9 cellular contexts compared by ENCODE assay signal in genomic region chr12:66776974-66777373, GRCh38.
DNase-seq lines count a peak whose midpoint lies in the region; ATAC-seq, FAIRE-seq and TF ChIP-seq lines count a peak whose summit lies in the region.
"Had no signal": no experiment of that assay in that cellular context is flagged by ENCODE, and none has a peak within 500 bp of the region (broad histone marks: within the 10 kb centered on the region; RNA-seq: fewer than 3 reads in every experiment).

No MANE protein-coding gene starts in this region.

- no TSS peak for BruUV-seq in HepG2 (replicated peaks; lab: Mats Ljungman, UMichigan)

- DNase-seq in right lobe of liver (no peak), HepG2 (ENCODE audit: low spot score) (no peak), aorta (no peak), posterior vena cava (ENCODE audit: low spot score) (no peak), adrenal gland (no peak), Ammon's horn (ENCODE audit: low spot score) (no peak)
- DNase-seq in activated naive CD4-positive, alpha-beta T cell treated with anti-CD3 and anti-CD28 coated beads, Interleukin-2, amount 50 U/mL, for 72 hours (ENCODE audit: low spot score in 2 of 2) = peak in 1 of 2 donors; percentile 57

- H3K9me3 ChIP-seq in right lobe of liver = no peaks in the 10 kb centered on the region
- H3K9me3 ChIP-seq in HepG2 (ENCODE audit: low read length) = no peaks in the 10 kb centered on the region
- H3K9me3 ChIP-seq in aorta (ENCODE audit: control insufficient read depth, low read length) = peaks cover 1% of the 10 kb centered on the region
- no peaks in the 10 kb centered on the region for H3K9me3 ChIP-seq in adrenal gland (replicated peaks in 1 of 3)

- no peak for FAIRE-seq in HepG2 (lab: Jason Lieb, UNC)
- FAIRE-seq: K562 had no signal

- H3K27ac ChIP-seq in right lobe of liver = no peak overlapping the region
- no peak overlapping the region for H3K27ac ChIP-seq in HepG2 (ENCODE audit: extremely low read length, insufficient read depth, low read length)
- H3K27ac ChIP-seq in aorta (ENCODE audit: low read depth in 1 of 2, low read length in 2 of 2) = no peak overlapping the region
- no peak overlapping the region for H3K27ac ChIP-seq in adrenal gland

- H3K27me3 ChIP-seq in right lobe of liver = no peaks in the 10 kb centered on the region
- H3K27me3 ChIP-seq in HepG2 (ENCODE audit: control insufficient read depth in 1 of 2, insufficient read depth in 2 of 2, low read length in 2 of 2) = no peaks in the 10 kb centered on the region
- no peaks in the 10 kb centered on the region for H3K27me3 ChIP-seq in aorta (ENCODE audit: control insufficient read depth in 1 of 2, insufficient read depth in 2 of 2, low read length in 1 of 2)
- H3K27me3 ChIP-seq in adrenal gland = no peaks in the 10 kb centered on the region

- no peak for TF ChIP-seq RAD21 in HepG2 (CRISPR knock-in tag; IDR thresholded peaks at IDR 0.05)

- TF ChIP-seq POLR2A in right lobe of liver (IDR thresholded peaks at IDR 0.05) = no peak
- TF ChIP-seq POLR2A in HepG2 (IDR thresholded peaks at IDR 0.05; ENCODE audit: insufficient read depth in 1 of 2, low read depth in 2 of 2, low read length in 2 of 2) = no peak
- TF ChIP-seq POLR2A in adrenal gland (IDR thresholded peaks at IDR 0.05) = no peak

- no peak overlapping the region for H3K27ac Mint-ChIP-seq in activated naive CD4-positive, alpha-beta T cell treated with anti-CD3 and anti-CD28 coated beads, Interleukin-2, amount 50 U/mL, for 72 hours

- H3K9ac ChIP-seq in HepG2 (ENCODE audit: insufficient read depth, low read depth, low read length) = no peak overlapping the region

- ATAC-seq in right lobe of liver = peak in 3 of 4 donors; percentile 52 to 63 (median 63)
- no peak for ATAC-seq in HepG2
- ATAC-seq in HG03342 (IDR thresholded peaks at IDR 0.05; ENCODE audit: unreplicated experiment) = peak; percentile 88
- ATAC-seq in activated naive CD4-positive, alpha-beta T cell treated with anti-CD3 and anti-CD28 coated beads, Interleukin-2, amount 50 U/mL, for 72 hours = peak; percentile 98 to 100
- ATAC-seq in aorta (ENCODE audit: low FRiP score) = peak; percentile 29
- ATAC-seq: K562 had no signal

- intact Hi-C loops in right lobe of liver (cut with DNase I) (no loop called here), HepG2 (cut with micrococcal nuclease; ENCODE audit: unreplicated experiment) (no loop called here), aorta (cut with DNase I) (no loop called here), posterior vena cava (cut with DNase I) (no loop called here), adrenal gland (cut with DNase I) (no loop called here)

- in situ Hi-C loops in HepG2 (cut with HindIII; ENCODE audit: extremely low pct_ligation_motif_present, low pct_unique_long_range_greater_than_20kb) = no loop called here

- H3K36me3 ChIP-seq in right lobe of liver (no peaks in the 10 kb centered on the region), HepG2 (replicated peaks in 1 of 2; ENCODE audit: control insufficient read depth in 1 of 2, insufficient read depth in 2 of 2, low read length in 2 of 2) (no peaks in the 10 kb centered on the region), aorta (ENCODE audit: control insufficient read depth in 1 of 2, insufficient read depth in 2 of 2, low read length in 1 of 2) (no peaks in the 10 kb centered on the region), adrenal gland (replicated peaks in 1 of 2) (no peaks in the 10 kb centered on the region)

- H3K4me3 ChIP-seq in right lobe of liver = no peak overlapping the region
- no peak overlapping the region for H3K4me3 ChIP-seq in HepG2 (replicated peaks in 1 of 3; ENCODE audit: insufficient read depth in 1 of 3, low read depth in 2 of 3, low read length in 3 of 3)
- no peak overlapping the region for H3K4me3 ChIP-seq in aorta (ENCODE audit: low read length in 2 of 2)
- no peak overlapping the region for H3K4me3 ChIP-seq in adrenal gland
- H3K4me3 ChIP-seq: K562 had no signal

- H3K79me2 ChIP-seq in HepG2 (ENCODE audit: insufficient read depth, low read length) = no peaks in the 10 kb centered on the region

- POLR2A ChIA-PET in HepG2 (lab: Yijun Ruan, JAX) = no interaction called here

- H4K20me1 ChIP-seq in HepG2 (ENCODE audit: insufficient read depth, low read length) = no peaks in the 10 kb centered on the region

- CTCF ChIA-PET in HepG2 (lab: Yijun Ruan, JAX; ENCODE audit: low intra/inter-chr PET ratio, low total read pairs) = no interaction called here

- H3K36me3 Mint-ChIP-seq in activated naive CD4-positive, alpha-beta T cell treated with anti-CD3 and anti-CD28 coated beads, Interleukin-2, amount 50 U/mL, for 72 hours = no peaks in the 10 kb centered on the region

- H2AFZ ChIP-seq in HepG2 (ENCODE audit: low read length) = no peak overlapping the region

- TF ChIP-seq CTCF in right lobe of liver (IDR thresholded peaks at IDR 0.05) (no peak), HepG2 (CRISPR knock-in tag; IDR thresholded peaks at IDR 0.05) (no peak), adrenal gland (IDR thresholded peaks at IDR 0.05) (no peak)

- TF ChIP-seq EP300 in HepG2 (IDR thresholded peaks at IDR 0.05; ENCODE audit: low read depth in 2 of 2, low read length in 2 of 2) (no peak), HepG2 (CRISPR knock-in tag; IDR thresholded peaks at IDR 0.05; ENCODE audit: borderline replicate concordance) (no peak)

- H3K9me3 Mint-ChIP-seq in activated naive CD4-positive, alpha-beta T cell treated with anti-CD3 and anti-CD28 coated beads, Interleukin-2, amount 50 U/mL, for 72 hours = peaks cover 0 to 5% of the 10 kb centered on the region in 2 donors

- H3K4me2 ChIP-seq in HepG2 (ENCODE audit: low read depth, low read length) = no peak overlapping the region

- 44% methylated on average over 2 of the region's 2 CpGs for WGBS in right lobe of liver (ENCODE audit: insufficient coverage, low coverage, low lambda C conversion rate, missing lambda C conversion rate)
- WGBS in HepG2 (ENCODE audit: low lambda C conversion rate) = 0% methylated on average over 2 of the region's 2 CpGs
- 71 to 81% methylated on average over 2 of the region's 2 CpGs for WGBS in aorta, 2 donors
- WGBS in adrenal gland, 4 donors = 66 to 78% (median 68%) methylated on average over 2 of the region's 2 CpGs

- no peaks in the 10 kb centered on the region for H3K4me1 ChIP-seq in right lobe of liver
- H3K4me1 ChIP-seq in HepG2 (ENCODE audit: insufficient read depth, low read length) = no peaks in the 10 kb centered on the region
- no peaks in the 10 kb centered on the region for H3K4me1 ChIP-seq in aorta (ENCODE audit: control insufficient read depth in 1 of 2, insufficient read depth in 2 of 2, low read length in 2 of 2)
- H3K4me1 ChIP-seq in adrenal gland (replicated peaks in 1 of 2) = no peaks in the 10 kb centered on the region

TF ChIP-seq in HepG2, 621 proteins besides CTCF, POLR2A, EP300 and RAD21 (continues in another document):
- TF ChIP-seq GABPA (IDR thresholded peaks at IDR 0.05; ENCODE audit: low read depth, low read length) = no peak
- TF ChIP-seq GABPA (CRISPR knock-in tag; IDR thresholded peaks at IDR 0.05; ENCODE audit: low read depth) = no peak
- TF ChIP-seq ZNF598 (CRISPR knock-in tag; IDR thresholded peaks at IDR 0.05; ENCODE audit: borderline replicate concordance) = no peak
- no peak for TF ChIP-seq FOSL2 (CRISPR knock-in tag; IDR thresholded peaks at IDR 0.05)
- TF ChIP-seq POGK (CRISPR knock-in tag; conservative IDR thresholded peaks at IDR 0.05) = no peak
- no peak for TF ChIP-seq ZNF569 (CRISPR knock-in tag; IDR thresholded peaks at IDR 0.05; ENCODE audit: borderline replicate concordance)
- no peak for TF ChIP-seq NRL (CRISPR knock-in tag; IDR thresholded peaks at IDR 0.05; ENCODE audit: borderline replicate concordance)
- TF ChIP-seq ZNF570 (CRISPR knock-in tag; IDR thresholded peaks at IDR 0.05; ENCODE audit: borderline replicate concordance) = no peak
- TF ChIP-seq NFRKB (IDR thresholded peaks at IDR 0.05) = no peak
- TF ChIP-seq PLRG1 (conservative IDR thresholded peaks at IDR 0.05) = no peak
- TF ChIP-seq MXD1 (CRISPR knock-in tag; IDR thresholded peaks at IDR 0.05) = no peak
- TF ChIP-seq ATF2 (CRISPR knock-in tag; IDR thresholded peaks at IDR 0.05) = no peak
- TF ChIP-seq ZNF264 (CRISPR knock-in tag; IDR thresholded peaks at IDR 0.05) = no peak
